10 cellular contexts compared by ENCODE assay signal in genomic region chr1:12183095-12183794, GRCh38. TPM values are rescaled to one million over a fixed set of nuclear protein-coding genes. Genes with fewer than 3 reads are reported as not detected.
A peak's percentile ranks its signal among the peaks of the same experiment; 100 is the strongest.
DNase-seq lines count a peak whose midpoint lies in the region; ATAC-seq and TF ChIP-seq lines count a peak whose summit lies in the region.
"Had no signal": no experiment of that assay in that cellular context is flagged by ENCODE, and none has a peak within 500 bp of the region (broad histone marks: within the 10 kb centered on the region; RNA-seq: fewer than 3 reads in every experiment).

No MANE protein-coding gene starts in this region.

- peak overlapping the region; percentile 88 to 94 for H3K27ac ChIP-seq in left lung

- H3K4me3 ChIP-seq in left lung, result no peak overlapping the region

- no peaks in the 10 kb centered on the region for H3K27me3 Mint-ChIP-seq in activated B cell treated with CpG ODN at 0.5 μM for 24 hours
- H3K27me3 Mint-ChIP-seq in stimulated activated naive B cell treated with anti-CD40 and anti-IgM and Interleukin-4, amounts not matched to agents 10 μg/mL and 1 μg/mL and 100 μg/mL, for 72 hours, result no peaks in the 10 kb centered on the region

- ATAC-seq in activated B cell treated with CpG ODN at 0.5 μM for 24 hours (ENCODE audit: low read depth), result no peak
- ATAC-seq in left lung, result no peak
- ATAC-seq in stimulated activated naive B cell treated with anti-CD40 and anti-IgM and Interleukin-4, amounts not matched to agents 10 μg/mL and 1 μg/mL and 100 μg/mL, for 72 hours (replicated peaks), result no peak
- ATAC-seq: Panc1 had no signal

- H3K9me3 ChIP-seq in left lung, result no peaks in the 10 kb centered on the region

- H3K36me3 ChIP-seq in left lung, result peaks cover 0 to 18% of the 10 kb centered on the region in 2 donors

- peaks cover 60 to 100% of the 10 kb centered on the region in 2 donors for H3K4me1 ChIP-seq in left lung

- intact Hi-C loops in activated B cell treated with CpG ODN at 0.5 μM for 24 hours (cut with micrococcal nuclease) (loop anchor here (2.0 to 5.0 kb wide), 2 partner anchors 16 to 41 kb away; partner anchors contain the start of gene TNFRSF1B), left lung (cut with DNase I) (no loop called here)

- POLR2A ChIA-PET in activated B cell treated with CpG ODN at 0.5 μM for 24 hours (lab: Charles Lee), result interaction anchor here (0.6 to 2.7 kb wide), 10 partner anchors 8 to 59 kb away, joined by 3 to 15 read pairs (median 4); no protein-coding TSS in a partner anchor

- peaks cover 45% of the 10 kb centered on the region for H3K36me3 Mint-ChIP-seq in activated B cell treated with CpG ODN at 0.5 μM for 24 hours (ENCODE audit: low read depth)
- H3K36me3 Mint-ChIP-seq in stimulated activated naive B cell treated with anti-CD40 and anti-IgM and Interleukin-4, amounts not matched to agents 10 μg/mL and 1 μg/mL and 100 μg/mL, for 72 hours, result peaks cover 36 to 44% of the 10 kb centered on the region in 2 donors

- no peaks in the 10 kb centered on the region for H3K9me3 Mint-ChIP-seq in activated B cell treated with CpG ODN at 0.5 μM for 24 hours
- H3K9me3 Mint-ChIP-seq in stimulated activated naive B cell treated with anti-CD40 and anti-IgM and Interleukin-4, amounts not matched to agents 10 μg/mL and 1 μg/mL and 100 μg/mL, for 72 hours, result no peaks in the 10 kb centered on the region

- CTCF ChIA-PET in activated B cell treated with CpG ODN at 0.5 μM for 24 hours (lab: Charles Lee), result interaction anchor here (0.9 to 3.2 kb wide), 8 partner anchors 9 to 58 kb away, joined by 3 to 49 read pairs (median 3); no protein-coding TSS in a partner anchor

- TF ChIP-seq CTCF in activated B cell treated with CpG ODN at 0.5 μM for 24 hours (IDR thresholded peaks at IDR 0.05) (no peak), left lung (IDR thresholded peaks at IDR 0.05) (no peak)

- H3K27me3 ChIP-seq in left lung, result no peaks in the 10 kb centered on the region

- peaks cover 81% of the 10 kb centered on the region for H3K4me1 Mint-ChIP-seq in activated B cell treated with CpG ODN at 0.5 μM for 24 hours
- peaks cover 54 to 83% of the 10 kb centered on the region in 2 donors for H3K4me1 Mint-ChIP-seq in stimulated activated naive B cell treated with anti-CD40 and anti-IgM and Interleukin-4, amounts not matched to agents 10 μg/mL and 1 μg/mL and 100 μg/mL, for 72 hours

- peak overlapping the region; percentile 24 for H3K4me3 Mint-ChIP-seq in activated B cell treated with CpG ODN at 0.5 μM for 24 hours
- H3K4me3 Mint-ChIP-seq in stimulated activated naive B cell treated with anti-CD40 and anti-IgM and Interleukin-4, amounts not matched to agents 10 μg/mL and 1 μg/mL and 100 μg/mL, for 72 hours, result no peak overlapping the region

- peak; percentile 2 for DNase-seq in NCI-H748 (lab: John Stamatoyannopoulos, UW; ENCODE audit: unreplicated experiment)
- DNase-seq in NCI-H748 treated with DMSO at 0.1 percent for 48 hours (lab: John Stamatoyannopoulos, UW), result no peak
- no peak for DNase-seq in activated B cell treated with CpG ODN at 0.5 μM for 24 hours
- DNase-seq in left lung, result peak in 1 of 2 donors; percentile 57
- DNase-seq in stimulated activated naive B cell treated with anti-CD40 and anti-IgM and Interleukin-4, amounts not matched to agents 10 μg/mL and 1 μg/mL and 100 μg/mL, for 72 hours, result no peak
- DNase-seq in NCI-H510A treated with DMSO at 0.1 percent for 48 hours (lab: John Stamatoyannopoulos, UW), result no peak
- no peak for DNase-seq in NCI-H2081 (lab: John Stamatoyannopoulos, UW)
- DNase-seq in NK-92 (lab: John Stamatoyannopoulos, UW; ENCODE audit: unreplicated experiment), result no peak
- DNase-seq: 8988T had no signal

- peak overlapping the region; percentile 70 for H3K27ac Mint-ChIP-seq in activated B cell treated with CpG ODN at 0.5 μM for 24 hours
- peak overlapping the region; percentile 74 for H3K27ac Mint-ChIP-seq in stimulated activated naive B cell treated with anti-CD40 and anti-IgM and Interleukin-4, amounts not matched to agents 10 μg/mL and 1 μg/mL and 100 μg/mL, for 72 hours

RNA-seq across cellular contexts. Expression of gene TNFRSF1B, which starts 16.5 kb away (rescaled TPM):
- total RNA-seq in activated B cell treated with CpG ODN at 0.5 μM for 24 hours (89.0 and 98.6 TPM in 2 replicates), left lung (100 to 1,000 TPM in 1 of 2 donors, 10 to 100 TPM in 1; 33.0 to 109 TPM)

RNA-seq across cellular contexts. Expression of gene VPS13D, which starts 46.6 kb away (rescaled TPM):
- total RNA-seq in activated B cell treated with CpG ODN at 0.5 μM for 24 hours, result 52.6 and 64.5 TPM in 2 replicates
- 10 to 100 TPM; 58.4 to 62.3 TPM for total RNA-seq in left lung
